Comparison of ENCODE assay signal across 8 cellular contexts in genomic region chr16:81006472-81007311, GRCh38. TPM values are rescaled to one million over a fixed set of nuclear protein-coding genes. Genes with fewer than 3 reads are reported as not detected.
A peak's percentile ranks its signal among the peaks of the same experiment; 100 is the strongest.
DNase-seq lines count a peak whose midpoint lies in the region; ATAC-seq and TF ChIP-seq lines count a peak whose summit lies in the region.

A gene with protein sequence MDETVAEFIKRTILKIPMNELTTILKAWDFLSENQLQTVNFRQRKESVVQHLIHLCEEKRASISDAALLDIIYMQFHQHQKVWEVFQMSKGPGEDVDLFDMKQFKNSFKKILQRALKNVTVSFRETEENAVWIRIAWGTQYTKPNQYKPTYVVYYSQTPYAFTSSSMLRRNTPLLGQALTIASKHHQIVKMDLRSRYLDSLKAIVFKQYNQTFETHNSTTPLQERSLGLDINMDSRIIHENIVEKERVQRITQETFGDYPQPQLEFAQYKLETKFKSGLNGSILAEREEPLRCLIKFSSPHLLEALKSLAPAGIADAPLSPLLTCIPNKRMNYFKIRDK (plus strand): TSS chr16:81007214. CDS start chr16:81011940, 4,726 bp downstream.
TSS of gene CMC2 (minus strand) at chr16:81006885. CDS start at chr16:80997394, 9,491 bp downstream.

- peak; percentile 89 for ATAC-seq in RWPE2 (ENCODE audit: low read depth)
- ATAC-seq in naive thymus-derived CD8-positive, alpha-beta T cell: peak; percentile 83 to 85
- peak; percentile 90 to 91 for ATAC-seq in stimulated activated naive B cell treated with anti-CD40 and anti-IgM and Interleukin-4, amounts not matched to agents 10 μg/mL and 1 μg/mL and 100 μg/mL, for 72 hours (replicated peaks)

- H4K20me1 ChIP-seq in Loucy (ENCODE audit: insufficient read depth, low read length, poor library complexity, severe bottlenecking): peaks cover 56% of the 10 kb centered on the region

- H3K9me3 Mint-ChIP-seq in activated T-helper 2 cell treated with anti-CD3 and anti-CD28 coated beads, Interferon-gamma antibody, Interleukin-2, Interleukin-4, amounts not matched to agents 10 μg/mL and 5 μg/mL and 100 μg/mL, durations not matched to agents 14 hours and 24 hours and 36 hours: no peaks in the 10 kb centered on the region
- H3K9me3 Mint-ChIP-seq in naive thymus-derived CD8-positive, alpha-beta T cell: no peaks in the 10 kb centered on the region
- no peaks in the 10 kb centered on the region for H3K9me3 Mint-ChIP-seq in stimulated activated naive B cell treated with anti-CD40 and anti-IgM and Interleukin-4, amounts not matched to agents 10 μg/mL and 1 μg/mL and 100 μg/mL, for 72 hours

- H3K36me3 ChIP-seq in H7 (replicated peaks; ENCODE audit: control insufficient read depth, insufficient read depth, low read length): peaks cover 1% of the 10 kb centered on the region; the same call in 1 of the 2 replicates
- peaks cover under 1% of the 10 kb centered on the region; the same call in 1 of the 2 replicates for H3K36me3 ChIP-seq in Loucy (ENCODE audit: insufficient read depth, low read length)
- peaks cover 16% of the 10 kb centered on the region for H3K36me3 ChIP-seq in RWPE2 (ENCODE audit: low read depth)

- peak within 1 kb of the TSS; percentile 83 for H3K9ac ChIP-seq in Loucy (ENCODE audit: low read depth, low read length, poor library complexity, severe bottlenecking)

- no peaks in the 10 kb centered on the region for H3K9me2 ChIP-seq in Loucy (replicated peaks; ENCODE audit: low read depth, low read length)

- intact Hi-C loops in activated T-helper 2 cell treated with anti-CD3 and anti-CD28 coated beads, Interferon-gamma antibody, Interleukin-2, Interleukin-4, amounts not matched to agents 10 μg/mL and 5 μg/mL and 100 μg/mL, durations not matched to agents 14 hours and 24 hours and 36 hours (cut with micrococcal nuclease): loop anchor here (1.0 to 10.0 kb wide), 8 partner anchors 9 to 611 kb away; partner anchors contain the start of genes ATMIN, C16orf46, CDYL2 and GAN

- peak; percentile 99 for DNase-seq in ELF-1 (ENCODE audit: low read depth, low spot score)
- DNase-seq in H7: peak; percentile 92
- DNase-seq in RWPE2 (ENCODE audit: low spot score): peak; percentile 99
- DNase-seq in activated T-helper 2 cell treated with anti-CD3 and anti-CD28 coated beads, Interferon-gamma antibody, Interleukin-2, Interleukin-4, amounts not matched to agents 10 μg/mL and 5 μg/mL and 100 μg/mL, durations not matched to agents 14 hours and 24 hours and 36 hours (ENCODE audit: low spot score): peak; percentile 98
- DNase-seq in fibroblast of mammary gland (ENCODE audit: low read depth): peak; percentile 98
- DNase-seq in naive thymus-derived CD8-positive, alpha-beta T cell: peak; percentile 94 to 100 (median 98)
- DNase-seq in stimulated activated naive B cell treated with anti-CD40 and anti-IgM and Interleukin-4, amounts not matched to agents 10 μg/mL and 1 μg/mL and 100 μg/mL, for 72 hours: peak; percentile 97

- H3K4me1 ChIP-seq in Loucy (ENCODE audit: insufficient read depth, low read length, poor library complexity, severe bottlenecking): peaks cover 61% of the 10 kb centered on the region
- H3K4me1 ChIP-seq in RWPE2 (ENCODE audit: insufficient read depth, poor library complexity, severe bottlenecking): peaks cover 15% of the 10 kb centered on the region

- H3K4me3 ChIP-seq in H7 (ENCODE audit: insufficient read depth, low read depth, low read length) (peak within 1 kb of the TSS; percentile 99), Loucy (ENCODE audit: low read length, poor library complexity, severe bottlenecking) (peak within 1 kb of the TSS; percentile 78), RWPE2 (ENCODE audit: severe bottlenecking) (peak within 1 kb of the TSS; percentile 84), fibroblast of mammary gland (ENCODE audit: control insufficient read depth, low read depth, low read length) (peak within 1 kb of the TSS; percentile 77)

- peak within 1 kb of the TSS; percentile 96 for H3K4me3 Mint-ChIP-seq in activated T-helper 2 cell treated with anti-CD3 and anti-CD28 coated beads, Interferon-gamma antibody, Interleukin-2, Interleukin-4, amounts not matched to agents 10 μg/mL and 5 μg/mL and 100 μg/mL, durations not matched to agents 14 hours and 24 hours and 36 hours (ENCODE audit: low read depth)
- H3K4me3 Mint-ChIP-seq in naive thymus-derived CD8-positive, alpha-beta T cell: peak within 1 kb of the TSS; percentile 88 to 100 (median 95)
- peak within 1 kb of the TSS; percentile 96 to 98 for H3K4me3 Mint-ChIP-seq in stimulated activated naive B cell treated with anti-CD40 and anti-IgM and Interleukin-4, amounts not matched to agents 10 μg/mL and 1 μg/mL and 100 μg/mL, for 72 hours

- no peaks in the 10 kb centered on the region for H3K27me3 Mint-ChIP-seq in activated T-helper 2 cell treated with anti-CD3 and anti-CD28 coated beads, Interferon-gamma antibody, Interleukin-2, Interleukin-4, amounts not matched to agents 10 μg/mL and 5 μg/mL and 100 μg/mL, durations not matched to agents 14 hours and 24 hours and 36 hours (ENCODE audit: low read depth)
- peaks cover 0 to 3% (median 0%) of the 10 kb centered on the region in 5 donors for H3K27me3 Mint-ChIP-seq in naive thymus-derived CD8-positive, alpha-beta T cell
- H3K27me3 Mint-ChIP-seq in stimulated activated naive B cell treated with anti-CD40 and anti-IgM and Interleukin-4, amounts not matched to agents 10 μg/mL and 1 μg/mL and 100 μg/mL, for 72 hours: no peaks in the 10 kb centered on the region

- peaks cover 59% of the 10 kb centered on the region for H3K36me3 Mint-ChIP-seq in activated T-helper 2 cell treated with anti-CD3 and anti-CD28 coated beads, Interferon-gamma antibody, Interleukin-2, Interleukin-4, amounts not matched to agents 10 μg/mL and 5 μg/mL and 100 μg/mL, durations not matched to agents 14 hours and 24 hours and 36 hours (ENCODE audit: low read depth)
- H3K36me3 Mint-ChIP-seq in naive thymus-derived CD8-positive, alpha-beta T cell: no peaks in the 10 kb centered on the region
- H3K36me3 Mint-ChIP-seq in stimulated activated naive B cell treated with anti-CD40 and anti-IgM and Interleukin-4, amounts not matched to agents 10 μg/mL and 1 μg/mL and 100 μg/mL, for 72 hours: peaks cover under 1 to 21% of the 10 kb centered on the region in 2 donors

- H3K27ac Mint-ChIP-seq in activated T-helper 2 cell treated with anti-CD3 and anti-CD28 coated beads, Interferon-gamma antibody, Interleukin-2, Interleukin-4, amounts not matched to agents 10 μg/mL and 5 μg/mL and 100 μg/mL, durations not matched to agents 14 hours and 24 hours and 36 hours: peak within 1 kb of the TSS; percentile 100
- H3K27ac Mint-ChIP-seq in naive thymus-derived CD8-positive, alpha-beta T cell: peak within 1 kb of the TSS; percentile 94 to 100 (median 100)
- peak within 1 kb of the TSS; percentile 100 for H3K27ac Mint-ChIP-seq in stimulated activated naive B cell treated with anti-CD40 and anti-IgM and Interleukin-4, amounts not matched to agents 10 μg/mL and 1 μg/mL and 100 μg/mL, for 72 hours

- POLR2A ChIA-PET in naive thymus-derived CD8-positive, alpha-beta T cell (lab: Charles Lee): interaction anchor here (1.4 to 4.7 kb wide), 4 partner anchors 9 to 308 kb away, joined by 4 to 34 read pairs (median 16); partner anchors contain the start of genes ATMIN, C16orf46 and GAN

- H3K4me2 ChIP-seq in Loucy (ENCODE audit: low read depth, low read length, poor library complexity, severe bottlenecking): peak within 1 kb of the TSS; percentile 96

- peaks cover 89% of the 10 kb centered on the region for H3K79me2 ChIP-seq in Loucy (ENCODE audit: insufficient read depth, low read length)

- H3K27me3 ChIP-seq in H7 (ENCODE audit: control insufficient read depth, insufficient read depth, low read length) (no peaks in the 10 kb centered on the region), Loucy (ENCODE audit: insufficient read depth, low read length, poor library complexity, severe bottlenecking) (no peaks in the 10 kb centered on the region), RWPE2 (ENCODE audit: insufficient read depth, poor library complexity, severe bottlenecking) (no peaks in the 10 kb centered on the region)

- H2AFZ ChIP-seq in Loucy (ENCODE audit: low read length): peak within 1 kb of the TSS; percentile 95

- TF ChIP-seq CTCF in Loucy (conservative IDR thresholded peaks at IDR 0.05; ENCODE audit: low read length) (no peak), RWPE2 (IDR thresholded peaks at IDR 0.05; ENCODE audit: poor library complexity, severe bottlenecking) (no peak), fibroblast of mammary gland (conservative IDR thresholded peaks at IDR 0.05; ENCODE audit: control insufficient read depth, insufficient read depth, low read depth, low read length) (no peak)

- no peaks in the 10 kb centered on the region for H3F3A ChIP-seq in Loucy (ENCODE audit: low read depth)

- H3K9me3 ChIP-seq in Loucy (ENCODE audit: insufficient read depth, low read depth, low read length) (no peaks in the 10 kb centered on the region), RWPE2 (ENCODE audit: severe bottlenecking) (no peaks in the 10 kb centered on the region)

- H3K4me1 Mint-ChIP-seq in activated T-helper 2 cell treated with anti-CD3 and anti-CD28 coated beads, Interferon-gamma antibody, Interleukin-2, Interleukin-4, amounts not matched to agents 10 μg/mL and 5 μg/mL and 100 μg/mL, durations not matched to agents 14 hours and 24 hours and 36 hours (ENCODE audit: low read depth): peaks cover 50% of the 10 kb centered on the region
- H3K4me1 Mint-ChIP-seq in naive thymus-derived CD8-positive, alpha-beta T cell: peaks cover 7 to 56% (median 46%) of the 10 kb centered on the region in 4 donors
- peaks cover 22 to 54% of the 10 kb centered on the region in 2 donors for H3K4me1 Mint-ChIP-seq in stimulated activated naive B cell treated with anti-CD40 and anti-IgM and Interleukin-4, amounts not matched to agents 10 μg/mL and 1 μg/mL and 100 μg/mL, for 72 hours

- peak within 1 kb of the TSS; percentile 74 for H3K27ac ChIP-seq in RWPE2 (ENCODE audit: poor library complexity, severe bottlenecking)

RNA-seq across cellular contexts. Expression of the first gene that starts in this region (rescaled TPM):
- 59.5 and 64.2 TPM in 2 replicates for total RNA-seq in H7 (2014; rRNA removed; shearing (Covaris generic))
- total RNA-seq in activated T-helper 2 cell treated with anti-CD3 and anti-CD28 coated beads, Interferon-gamma antibody, Interleukin-2, Interleukin-4, amounts not matched to agents 10 μg/mL and 5 μg/mL and 100 μg/mL, durations not matched to agents 14 hours and 24 hours and 36 hours: 57.4 and 57.9 TPM in 2 replicates
- total RNA-seq in naive thymus-derived CD8-positive, alpha-beta T cell: 1 to 10 TPM; 1.4 to 4.0 TPM
- 1 to 10 TPM; 1.7 to 4.5 (median 3.0) TPM for polyA plus RNA-seq in naive thymus-derived CD8-positive, alpha-beta T cell

RNA-seq across cellular contexts. Expression of gene CMC2, which starts in this region (rescaled TPM):
- total RNA-seq in H7 (2014; rRNA removed; shearing (Covaris generic)): 83.3 and 84.0 TPM in 2 replicates
- total RNA-seq in activated T-helper 2 cell treated with anti-CD3 and anti-CD28 coated beads, Interferon-gamma antibody, Interleukin-2, Interleukin-4, amounts not matched to agents 10 μg/mL and 5 μg/mL and 100 μg/mL, durations not matched to agents 14 hours and 24 hours and 36 hours: 130 and 136 TPM in 2 replicates
- 10 to 100 TPM; 21.1 to 25.0 TPM for total RNA-seq in naive thymus-derived CD8-positive, alpha-beta T cell
- 10 to 100 TPM; 78.2 to 84.6 (median 80.2) TPM for polyA plus RNA-seq in naive thymus-derived CD8-positive, alpha-beta T cell

Comparison
In these comparisons a context has a peak if more than half of its experiments do, and no peak if none do; other contexts are left out.
1. Peak in every context shown above with its lines: DNase-seq, ATAC-seq, H3K4me3 ChIP-seq and H3K27ac ChIP-seq.
2. RNA of the first gene that starts in this region (total RNA-seq): 59.5 to 64.2 TPM in H7 and 57.4 to 57.9 TPM in activated T-helper 2 cell treated with anti-CD3 and anti-CD28 coated beads, Interferon-gamma antibody, Interleukin-2, Interleukin-4, amounts not matched to agents 10 μg/mL and 5 μg/mL and 100 μg/mL, durations not matched to agents 14 hours and 24 hours and 36 hours; 1.4 to 4.0 TPM in naive thymus-derived CD8-positive, alpha-beta T cell; every median in the first group is over 10 times any median in the second.